Comparison of ENCODE assay signal across 1 cellular context in the genomic region with DNA sequence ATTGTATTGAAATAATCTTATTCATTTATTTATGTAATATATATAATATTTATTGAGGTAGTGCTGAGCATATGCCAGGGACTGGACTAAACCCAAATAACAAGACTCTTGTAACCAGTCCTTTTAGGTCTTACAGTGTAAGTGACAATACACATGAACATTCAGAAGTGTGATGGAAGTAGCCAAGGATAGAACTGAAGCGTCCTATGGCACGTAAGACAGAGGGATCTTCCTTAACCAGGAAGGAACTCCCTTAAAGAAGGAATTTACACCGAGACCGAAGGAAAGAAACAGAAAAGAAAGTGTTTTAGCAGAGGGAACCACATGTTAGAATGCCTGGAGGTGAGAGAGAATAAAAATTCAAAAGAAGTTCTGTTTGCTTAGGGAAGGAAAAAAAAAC.
TF ChIP-seq lines count a peak whose summit lies in the region.

No MANE protein-coding gene starts in this region.

TF ChIP-seq in liver, 16 proteins besides CTCF, POLR2A, EP300 and RAD21 (continued from another document):
- TF ChIP-seq, protein P1, sequence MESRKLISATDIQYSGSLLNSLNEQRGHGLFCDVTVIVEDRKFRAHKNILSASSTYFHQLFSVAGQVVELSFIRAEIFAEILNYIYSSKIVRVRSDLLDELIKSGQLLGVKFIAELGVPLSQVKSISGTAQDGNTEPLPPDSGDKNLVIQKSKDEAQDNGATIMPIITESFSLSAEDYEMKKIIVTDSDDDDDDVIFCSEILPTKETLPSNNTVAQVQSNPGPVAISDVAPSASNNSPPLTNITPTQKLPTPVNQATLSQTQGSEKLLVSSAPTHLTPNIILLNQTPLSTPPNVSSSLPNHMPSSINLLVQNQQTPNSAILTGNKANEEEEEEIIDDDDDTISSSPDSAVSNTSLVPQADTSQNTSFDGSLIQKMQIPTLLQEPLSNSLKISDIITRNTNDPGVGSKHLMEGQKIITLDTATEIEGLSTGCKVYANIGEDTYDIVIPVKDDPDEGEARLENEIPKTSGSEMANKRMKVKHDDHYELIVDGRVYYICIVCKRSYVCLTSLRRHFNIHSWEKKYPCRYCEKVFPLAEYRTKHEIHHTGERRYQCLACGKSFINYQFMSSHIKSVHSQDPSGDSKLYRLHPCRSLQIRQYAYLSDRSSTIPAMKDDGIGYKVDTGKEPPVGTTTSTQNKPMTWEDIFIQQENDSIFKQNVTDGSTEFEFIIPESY (IDR thresholded peaks at IDR 0.05) = no peak
- TF ChIP-seq NR2F2 (IDR thresholded peaks at IDR 0.05) = no peak
- TF ChIP-seq HNF4G (IDR thresholded peaks at IDR 0.05) = no peak
- TF ChIP-seq TAF1 (conservative IDR thresholded peaks at IDR 0.05) = no peak
- no peak for TF ChIP-seq GABPA (IDR thresholded peaks at IDR 0.05 in 1 of 2, conservative IDR thresholded peaks at IDR 0.05 in 1 of 2)
- TF ChIP-seq YY1 (IDR thresholded peaks at IDR 0.05) = no peak
